13 cellular contexts compared by ENCODE assay signal in the genomic region with DNA sequence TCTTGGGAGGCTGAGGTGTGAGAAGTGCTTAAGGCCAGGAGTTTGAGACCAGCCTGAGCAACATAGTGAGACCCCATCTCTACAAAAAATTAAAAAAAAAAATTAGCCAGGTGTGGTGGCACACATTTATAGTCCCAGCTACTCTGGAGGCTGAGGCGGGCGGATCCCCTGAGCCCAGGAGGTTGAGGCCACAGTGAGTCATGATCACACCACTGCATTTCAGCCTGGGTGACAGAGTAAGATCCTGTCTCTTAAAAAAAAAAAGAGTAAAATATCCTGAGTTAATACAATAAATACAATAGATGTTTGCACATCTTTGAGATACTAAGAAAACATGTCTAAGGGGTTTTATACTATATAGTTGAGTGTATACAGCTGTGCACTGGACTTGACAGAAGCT. TPM values are rescaled to one million over a fixed set of nuclear protein-coding genes. Genes with fewer than 3 reads are reported as not detected.
DNase-seq lines count a peak whose midpoint lies in the region; TF ChIP-seq lines count a peak whose summit lies in the region.
"Not testable (repeated sequence)": the region's sequence is repeated elsewhere in the genome, so short reads cannot be mapped to it uniquely, and the experiment has no call there.
"Had no signal": no experiment of that assay in that cellular context is flagged by ENCODE, and none has a peak within 500 bp of the region (broad histone marks: within the 10 kb centered on the region; RNA-seq: fewer than 3 reads in every experiment).

No MANE protein-coding gene starts in this region.

- H3K9ac ChIP-seq in GM23248; mammary epithelial cell (ENCODE audit: insufficient read depth, low read length): not testable (repeated sequence)

- H4K20me1 ChIP-seq in GM23248 (ENCODE audit: insufficient read depth); mammary epithelial cell (ENCODE audit: insufficient read depth, low read length): not testable (repeated sequence)

- H3K36me3 ChIP-seq in GM23248 (ENCODE audit: low read depth); mammary epithelial cell (ENCODE audit: insufficient read depth, low read length): not testable (repeated sequence)

- BruUV-seq in mammary epithelial cell (replicated peaks; lab: Mats Ljungman, UMichigan): not testable (repeated sequence)

- intact Hi-C loops in mammary epithelial cell (cut with micrococcal nuclease): not testable (repeated sequence)

- H2AFZ ChIP-seq in GM23248; mammary epithelial cell (ENCODE audit: low read depth, low read length): not testable (repeated sequence)

- H3K27me3 ChIP-seq in GM23248 (replicated peaks; ENCODE audit: insufficient read depth); mammary epithelial cell (ENCODE audit: insufficient read depth, low read length): not testable (repeated sequence)

- not testable (repeated sequence) for H3K4me1 ChIP-seq in GM23248 (ENCODE audit: insufficient read depth); mammary epithelial cell (ENCODE audit: insufficient read depth, low read length)

- WGBS in GM23248 (ENCODE audit: low coverage in 1 of 2, low lambda C conversion rate in 2 of 2, missing lambda C conversion rate in 2 of 2), 2 experiments: 97 to 98% methylated on average over 2 of the region's 2 CpGs
- 100% methylated on average over 2 of the region's 2 CpGs for WGBS in mammary epithelial cell (ENCODE audit: low coverage, missing lambda C conversion rate)

- peak; percentile 23 for DNase-seq in A172 (ENCODE audit: low spot score)
- DNase-seq in GM23248: peak; percentile 7
- peak; percentile 9 for DNase-seq in LoVo (ENCODE audit: low spot score)
- DNase-seq in RPMI7951 (ENCODE audit: low read depth): peak; percentile 12
- peak; percentile 21 for DNase-seq in mammary epithelial cell
- peak; percentile 19 for DNase-seq in fibroblast of mammary gland (ENCODE audit: low read depth)
- DNase-seq in renal cortical epithelial cell (ENCODE audit: low read depth): peak; percentile 15

- not testable (repeated sequence) for H3K4me2 ChIP-seq in GM23248 (ENCODE audit: unreplicated experiment); mammary epithelial cell (ENCODE audit: insufficient read depth, low read depth, low read length)

- CTCF ChIA-PET in mammary epithelial cell (lab: Charles Lee; ENCODE audit: low non-redundant PET): not testable (repeated sequence)

- TF ChIP-seq CTCF in mammary epithelial cell (conservative IDR thresholded peaks at IDR 0.05 in 1 of 2, IDR thresholded peaks at IDR 0.05 in 1 of 2; ENCODE audit: extremely low read depth in 1 of 2, insufficient read depth in 1 of 2, low read depth in 1 of 2, low read length in 2 of 2); fibroblast of mammary gland (conservative IDR thresholded peaks at IDR 0.05; ENCODE audit: control insufficient read depth, insufficient read depth, low read depth, low read length): not testable (repeated sequence)

- in situ Hi-C loops in GM23248 (cut with MboI); mammary epithelial cell (cut with MboI; ENCODE audit: low sequenced_read_pairs in 2 of 2): not testable (repeated sequence)

- not testable (repeated sequence) for H3K27ac ChIP-seq in GM23248; mammary epithelial cell (ENCODE audit: insufficient read depth, low read depth, low read length)

- H3K79me2 ChIP-seq in GM23248 (ENCODE audit: insufficient read depth); mammary epithelial cell (ENCODE audit: insufficient read depth, low read length): not testable (repeated sequence)

- not testable (repeated sequence) for H3K9me3 ChIP-seq in GM23248 (ENCODE audit: low read depth); mammary epithelial cell (replicated peaks; ENCODE audit: insufficient read depth, low read length)

- not testable (repeated sequence) for H3F3A ChIP-seq in GM23248 (ENCODE audit: insufficient read depth)

- not testable (repeated sequence) for H3K9me2 ChIP-seq in GM23248 (ENCODE audit: insufficient read depth)

- not testable (repeated sequence) for H3K4me3 ChIP-seq in GM23248; mammary epithelial cell (replicated peaks in 1 of 3; ENCODE audit: insufficient read depth in 1 of 3, low read depth in 2 of 3, low read length in 3 of 3); fibroblast of mammary gland (ENCODE audit: control insufficient read depth, low read depth, low read length)

- dilution Hi-C loops in mammary epithelial cell (cut with HindIII; ENCODE audit: low sequenced_read_pairs): not testable (repeated sequence)

RNA-seq across cellular contexts. Expression of gene TSPYL6, which starts 38.6 kb away (rescaled TPM):
- total RNA-seq in A172 (2014; rRNA removed; shearing (Covaris generic)): not detected in 2 replicates
- total RNA-seq in GM23248 (2014; rRNA removed; shearing (Covaris generic)): not detected in 2 replicates
- not detected in 2 replicates for polyA plus RNA-seq in GM23248 (2016; fragmentation: Nextera tagmentation; extraction: Ambion mirVana)
- total RNA-seq in RPMI7951 (2014; rRNA removed; shearing (Covaris generic)): not detected in 2 replicates
- not detected for total RNA-seq in mammary epithelial cell
- polyA plus RNA-seq in mammary epithelial cell: not detected
- polyA minus RNA-seq in mammary epithelial cell: not detected
- not detected in 2 replicates for total RNA-seq in renal cortical epithelial cell
- total RNA-seq: A673; CD4-positive, alpha-beta memory T cell; H4; IMR-90 had no signal
- polyA plus RNA-seq: AG04450; CD14-positive monocyte; CD4-positive, alpha-beta memory T cell; IMR-90 had no signal
